ENCODE assay signal across 7 cellular contexts in genomic region chr6:24910331-24910849, GRCh38. TPM values are rescaled to one million over a fixed set of nuclear protein-coding genes. Genes with fewer than 3 reads are reported as not detected.
DNase-seq lines count a peak whose midpoint lies in the region; ATAC-seq and TF ChIP-seq lines count a peak whose summit lies in the region.

No MANE protein-coding gene starts in this region.

- peaks cover 33% of the 10 kb centered on the region for H3K4me1 Mint-ChIP-seq in glutamatergic neuron (ENCODE audit: low read depth, unreplicated experiment)

- H3K4me3 Mint-ChIP-seq in glutamatergic neuron (ENCODE audit: unreplicated experiment): peak overlapping the region; percentile 98

- TF ChIP-seq CTCF in glutamatergic neuron (IDR thresholded peaks at IDR 0.05; ENCODE audit: partially characterized antibody, unreplicated experiment) (no peak), parathyroid adenoma (IDR thresholded peaks at IDR 0.05) (no peak)

- peaks cover 6% of the 10 kb centered on the region for H3K36me3 Mint-ChIP-seq in glutamatergic neuron (ENCODE audit: unreplicated experiment)

- peak overlapping the region; percentile 98 for H3K27ac Mint-ChIP-seq in glutamatergic neuron (ENCODE audit: unreplicated experiment)

- H3K27me3 Mint-ChIP-seq in glutamatergic neuron (ENCODE audit: unreplicated experiment): peaks cover 34% of the 10 kb centered on the region

- no peak overlapping the region for H3K27ac ChIP-seq in parathyroid adenoma

- no peaks in the 10 kb centered on the region for H3K36me3 ChIP-seq in parathyroid adenoma (ENCODE audit: control insufficient read depth, insufficient read depth, low read length)

- H2AFZ ChIP-seq in parathyroid adenoma: peak overlapping the region; percentile 56

- H3K4me2 ChIP-seq in parathyroid adenoma (ENCODE audit: low read length): peak overlapping the region; percentile 67

- peak; percentile 64 for DNase-seq in activated T-cell treated with anti-CD3 and anti-CD28 coated beads, Interleukin-2, amount 50 U/mL, for 1 hour
- DNase-seq in glutamatergic neuron: peak; percentile 43
- no peak for DNase-seq in HK-2 (ENCODE audit: unreplicated experiment)

- H3K9me3 Mint-ChIP-seq in glutamatergic neuron (ENCODE audit: unreplicated experiment): peaks cover 25% of the 10 kb centered on the region

- peak; percentile 47 for ATAC-seq in GM18907 (IDR thresholded peaks at IDR 0.05; ENCODE audit: unreplicated experiment)
- ATAC-seq in HG03342 (IDR thresholded peaks at IDR 0.05; ENCODE audit: unreplicated experiment): peak; percentile 54
- no peak for ATAC-seq in HG03139 (IDR thresholded peaks at IDR 0.05; ENCODE audit: unreplicated experiment)

- H3K79me2 ChIP-seq in parathyroid adenoma: no peaks in the 10 kb centered on the region

- H3K9me3 ChIP-seq in parathyroid adenoma (ENCODE audit: control insufficient read depth, low read length): no peaks in the 10 kb centered on the region

- peak overlapping the region; percentile 54 for H3K4me3 ChIP-seq in parathyroid adenoma (ENCODE audit: low read depth, low read length)

- peaks cover 7% of the 10 kb centered on the region for H3K4me1 ChIP-seq in parathyroid adenoma

- no peaks in the 10 kb centered on the region for H3K27me3 ChIP-seq in parathyroid adenoma (ENCODE audit: control insufficient read depth, insufficient read depth, low read length)

- no peak overlapping the region for H3K9ac ChIP-seq in parathyroid adenoma

RNA-seq across cellular contexts. Expression of gene RIPOR2, which starts 25.4 kb away (rescaled TPM):
- 82.2 TPM for total RNA-seq in glutamatergic neuron (ENCODE audit: unreplicated experiment)
